In genomic region chr18:59218018-59218417, GRCh38 we compare ENCODE assay signal across 26 cellular contexts. TPM values are rescaled to one million over a fixed set of nuclear protein-coding genes. Genes with fewer than 3 reads are reported as not detected.
"Had no signal": no experiment of that assay in that cellular context is flagged by ENCODE, and none has a peak within 500 bp of the region (broad histone marks: within the 10 kb centered on the region; RNA-seq: fewer than 3 reads in every experiment).

No MANE protein-coding gene starts in this region.

- DNase-seq: activated CD4-positive, alpha-beta T cell treated with anti-CD3 and anti-CD28 coated beads, Interleukin-2, amount 10 ng/mL, durations not matched to agents 24 days and 14 days; activated CD8-positive, alpha-beta memory T cell treated with anti-CD3 and anti-CD28 coated beads, Interleukin-2, amount 10 ng/mL, durations not matched to agents 7 days and 5 days; activated CD8-positive, alpha-beta T cell treated with anti-CD3 and anti-CD28 coated beads for 36 hours; activated effector memory CD4-positive, alpha-beta T cell treated with anti-CD3 and anti-CD28 coated beads, Interleukin-2, amount 50 U/mL, for 16 hours; activated naive CD4-positive, alpha-beta T cell treated with anti-CD3 and anti-CD28 coated beads, Interleukin-2, amount 10 ng/mL, durations not matched to agents 7 days and 5 days; activated T-cell treated with anti-CD3 and anti-CD28 coated beads for 4 hours; amygdala; colonic mucosa; dorsolateral prefrontal cortex; effector memory CD8-positive, alpha-beta T cell; hypothalamus; midbrain; natural killer cell; stimulated activated CD4-positive, alpha-beta T cell treated with anti-CD3 and anti-CD28 coated beads, Interleukin-2, amount 100 ng/mL, for 48 hours; stimulated activated CD8-positive, alpha-beta memory T cell treated with anti-CD3 and anti-CD28 coated beads, Interleukin-4, amount 100 ng/mL, for 48 hours; stimulated activated naive B cell treated with anti-CD40 and anti-IgM and Interleukin-4, amounts not matched to agents 10 μg/mL and 1 μg/mL and 100 μg/mL, for 72 hours; transverse colon; uterus had no signal

RNA-seq across cellular contexts. Expression of gene GRP, which starts 1.9 kb away (rescaled TPM):
- total RNA-seq: activated CD4-positive, alpha-beta T cell treated with anti-CD3 and anti-CD28 coated beads, Interleukin-2, amount 10 ng/mL, durations not matched to agents 24 days and 14 days; activated CD8-positive, alpha-beta memory T cell treated with anti-CD3 and anti-CD28 coated beads, Interleukin-2, amount 10 ng/mL, durations not matched to agents 7 days and 5 days; activated CD8-positive, alpha-beta T cell treated with anti-CD3 and anti-CD28 coated beads for 36 hours; bronchial epithelial cell; colonic mucosa; endothelial cell of umbilical vein; liver; natural killer cell; osteocyte; progenitor cell of endocrine pancreas; transverse colon; uterus had no signal

RNA-seq across cellular contexts. Expression of gene RAX, which starts 55.2 kb away (rescaled TPM):
- total RNA-seq: activated CD4-positive, alpha-beta T cell treated with anti-CD3 and anti-CD28 coated beads, Interleukin-2, amount 10 ng/mL, durations not matched to agents 24 days and 14 days; activated CD8-positive, alpha-beta memory T cell treated with anti-CD3 and anti-CD28 coated beads, Interleukin-2, amount 10 ng/mL, durations not matched to agents 7 days and 5 days; activated CD8-positive, alpha-beta T cell treated with anti-CD3 and anti-CD28 coated beads for 36 hours; bronchial epithelial cell; colonic mucosa; endothelial cell of umbilical vein; esophagus muscularis mucosa; frontal cortex; liver; natural killer cell; osteocyte; progenitor cell of endocrine pancreas; temporal lobe; transverse colon; uterus had no signal
